8 cellular contexts compared by ENCODE assay signal in genomic region chr12:120445911-120446909, GRCh38. TPM values are rescaled to one million over a fixed set of nuclear protein-coding genes. Genes with fewer than 3 reads are reported as not detected.
DNase-seq lines count a peak whose midpoint lies in the region; TF ChIP-seq lines count a peak whose summit lies in the region.

Gene GATC (plus strand): TSS chr12:120446444. CDS start chr12:120446481, 37 bp downstream.
Gene TRIAP1 (minus strand): TSS chr12:120446384. CDS start chr12:120446372, 12 bp downstream.

- DNase-seq in H7 (peak; percentile 90), SHP77 treated with DMSO at 0.1 percent for 48 hours (lab: John Stamatoyannopoulos, UW) (peak; percentile 70), activated gamma-delta T cell treated with Interleukin-2 at 50 U/mL for 16 hours (peak; percentile 80), foreskin melanocyte (peak; percentile 58)

- H3K27me3 ChIP-seq in H7 (ENCODE audit: control insufficient read depth, insufficient read depth, low read length), result no peaks in the 10 kb centered on the region
- no peaks in the 10 kb centered on the region for H3K27me3 ChIP-seq in Loucy (ENCODE audit: insufficient read depth, low read length, poor library complexity, severe bottlenecking)
- H3K27me3 ChIP-seq in neuron (ENCODE audit: insufficient read depth, low read length), result no peaks in the 10 kb centered on the region

- peaks cover 11% of the 10 kb centered on the region for H4K20me1 ChIP-seq in Loucy (ENCODE audit: insufficient read depth, low read length, poor library complexity, severe bottlenecking)

- peaks cover 84% of the 10 kb centered on the region for H3K79me2 ChIP-seq in Loucy (ENCODE audit: insufficient read depth, low read length)

- H3K9me3 ChIP-seq in ES-I3 (ENCODE audit: control insufficient read depth, insufficient read depth, low read length) (no peaks in the 10 kb centered on the region), Loucy (ENCODE audit: insufficient read depth, low read depth, low read length) (no peaks in the 10 kb centered on the region), neuron (ENCODE audit: low read length) (no peaks in the 10 kb centered on the region)

- H3K4me3 ChIP-seq in H7 (ENCODE audit: insufficient read depth, low read depth, low read length), result peak within 1 kb of the TSS; percentile 99
- H3K4me3 ChIP-seq in Loucy (ENCODE audit: low read length, poor library complexity, severe bottlenecking), result peak within 1 kb of the TSS; percentile 87
- peak within 1 kb of the TSS; percentile 91 for H3K4me3 ChIP-seq in neuron (ENCODE audit: low read length)

- peaks cover 9% of the 10 kb centered on the region for H3K4me1 ChIP-seq in ES-I3 (ENCODE audit: insufficient read depth, low read length)
- peaks cover 18% of the 10 kb centered on the region for H3K4me1 ChIP-seq in Loucy (ENCODE audit: insufficient read depth, low read length, poor library complexity, severe bottlenecking)
- peaks cover 26% of the 10 kb centered on the region for H3K4me1 ChIP-seq in neuron (ENCODE audit: insufficient read depth, low read length)

- H3K36me3 ChIP-seq in ES-I3 (ENCODE audit: insufficient read depth, low read length) (peaks cover 25% of the 10 kb centered on the region), H7 (replicated peaks; ENCODE audit: control insufficient read depth, insufficient read depth, low read length) (peaks cover 12% of the 10 kb centered on the region), Loucy (ENCODE audit: insufficient read depth, low read length) (peaks cover 6% of the 10 kb centered on the region; the same call in 1 of the 2 replicates), neuron (ENCODE audit: insufficient read depth, low read length) (peaks cover 45% of the 10 kb centered on the region)

- H3K9me2 ChIP-seq in Loucy (replicated peaks; ENCODE audit: low read depth, low read length), result no peaks in the 10 kb centered on the region

- no peaks in the 10 kb centered on the region for H3F3A ChIP-seq in Loucy (ENCODE audit: low read depth)

- H3K9ac ChIP-seq in ES-I3 (ENCODE audit: low read depth, low read length) (peak within 1 kb of the TSS; percentile 99), Loucy (ENCODE audit: low read depth, low read length, poor library complexity, severe bottlenecking) (peak within 1 kb of the TSS; percentile 98)

- peak within 1 kb of the TSS; percentile 92 for H3K4me2 ChIP-seq in Loucy (ENCODE audit: low read depth, low read length, poor library complexity, severe bottlenecking)

- TF ChIP-seq CTCF in Loucy (conservative IDR thresholded peaks at IDR 0.05; ENCODE audit: low read length) (no peak), subcutaneous adipose tissue (IDR thresholded peaks at IDR 0.05; ENCODE audit: low read depth) (no peak)

- H2AFZ ChIP-seq in Loucy (ENCODE audit: low read length) (peak within 1 kb of the TSS; percentile 81), neuron (ENCODE audit: low read depth, low read length) (peak within 1 kb of the TSS; percentile 33)

RNA-seq across cellular contexts. Expression of gene GATC, which starts in this region (rescaled TPM):
- total RNA-seq in H7 (2014; rRNA removed; shearing (Covaris generic)), result 19.8 and 23.4 TPM in 2 replicates
- total RNA-seq in subcutaneous adipose tissue, result 10 to 100 TPM; 18.1 to 29.3 (median 25.5) TPM

RNA-seq across cellular contexts. Expression of gene TRIAP1, which starts in this region (rescaled TPM):
- total RNA-seq in H7 (2014; rRNA removed; shearing (Covaris generic)), result 35.2 and 37.2 TPM in 2 replicates
- 10 to 100 TPM; 12.6 to 31.8 (median 15.7) TPM for total RNA-seq in subcutaneous adipose tissue

Comparison
In these comparisons a context has a peak if more than half of its experiments do, and no peak if none do; other contexts are left out.
1. Peak in every context shown above with its lines: DNase-seq and H3K4me3 ChIP-seq.